Comparison of ENCODE assay signal across 25 cellular contexts in genomic region chr6:48199502-48199901, GRCh38.
"Had no signal": no experiment of that assay in that cellular context is flagged by ENCODE, and none has a peak within 500 bp of the region (broad histone marks: within the 10 kb centered on the region; RNA-seq: fewer than 3 reads in every experiment).

No MANE protein-coding gene starts in this region.

- H3K4me3 ChIP-seq: breast epithelium had no signal

- ATAC-seq: activated T-helper 17 cell treated with anti-CD3 and anti-CD28 coated beads, Interleukin-2, amount 50 U/mL, for 72 hours; Panc1; Right ventricle myocardium inferior had no signal

- H3K27ac ChIP-seq: breast epithelium, VCaP had no signal

- DNase-seq: activated CD4-positive, alpha-beta memory T cell treated with anti-CD3 and anti-CD28 coated beads, Interleukin-2, amount 10 ng/mL, durations not matched to agents 7 days and 5 days; activated CD4-positive, alpha-beta T cell treated with anti-CD3 and anti-CD28 coated beads, Interleukin-2, amount 50 U/mL, for 1 hour; activated CD4-positive, CD25-positive, alpha-beta regulatory T cell; activated gamma-delta T cell; activated naive CD4-positive, alpha-beta T cell treated with anti-CD3 and anti-CD28 coated beads for 36 hours; activated T-cell treated with anti-CD3 and anti-CD28 coated beads for 4 hours; activated T-cell treated with anti-CD3 and anti-CD28 coated beads, Interleukin-2, amount 50 U/mL, for 48 hours; anterior cingulate cortex; caudate nucleus; KG1; NCI-H1092; NCI-H1417; NCI-H1930; NCI-H2171 treated with DMSO at 0.1 percent for 48 hours; NCI-H345; NCI-H510A treated with DMSO at 0.1 percent for 48 hours; OCI-M1; RPMI8226; SK-N-SH; T-helper 1 cell had no signal

- H3K9me3 ChIP-seq: breast epithelium, SK-N-SH had no signal

- H3K27me3 ChIP-seq: breast epithelium had no signal

- H3K36me3 ChIP-seq: breast epithelium had no signal

- H3K4me1 ChIP-seq: breast epithelium had no signal
